In the genomic region with DNA sequence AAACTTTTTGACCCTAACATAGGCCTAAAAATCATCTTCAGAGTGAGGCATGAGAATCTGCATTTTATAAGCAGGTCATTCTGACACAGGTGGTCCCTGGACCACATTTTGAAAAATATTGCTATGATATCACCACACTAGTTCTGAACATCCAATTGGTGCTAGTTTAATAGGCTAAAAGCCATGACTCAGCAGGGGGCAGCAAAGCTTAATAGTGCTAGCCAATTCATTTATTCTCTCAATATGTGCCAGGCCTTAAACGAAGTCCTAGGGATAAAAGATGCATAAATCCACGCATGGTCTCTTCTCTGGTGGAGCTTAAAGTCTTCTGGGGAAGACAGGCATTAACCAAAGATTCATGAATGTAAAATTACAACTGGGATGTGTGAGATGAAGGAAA, we compare ENCODE assay signal across 8 cellular contexts. TPM values are rescaled to one million over a fixed set of nuclear protein-coding genes. Genes with fewer than 3 reads are reported as not detected.
A peak's percentile ranks its signal among the peaks of the same experiment; 100 is the strongest.
DNase-seq lines count a peak whose midpoint lies in the region; TF ChIP-seq lines count a peak whose summit lies in the region.

No MANE protein-coding gene starts in this region.

- H3K9me3 ChIP-seq in CD8-positive, alpha-beta memory T cell (ENCODE audit: low read length), result no peaks in the 10 kb centered on the region
- no peaks in the 10 kb centered on the region for H3K9me3 ChIP-seq in neuronal stem cell (replicated peaks in 1 of 2; ENCODE audit: control insufficient read depth in 2 of 2, insufficient read depth in 1 of 2, low read depth in 1 of 2, low read length in 2 of 2)

- no peak overlapping the region for H2AFZ ChIP-seq in neuronal stem cell (ENCODE audit: low read length)

- no peak overlapping the region for H2BK12ac ChIP-seq in neuronal stem cell (ENCODE audit: low read length)

- H3K4me3 Mint-ChIP-seq in neural crest cell, result no peak overlapping the region
- no peak overlapping the region for H3K4me3 Mint-ChIP-seq in CD8-positive, alpha-beta memory T cell

- no peak overlapping the region for H2AK5ac ChIP-seq in neuronal stem cell (ENCODE audit: low read depth, low read length)

- WGBS in neuronal stem cell (ENCODE audit: extremely low coverage in 2 of 2, insufficient read length in 2 of 2, insufficient replicate concordance in 1 of 2), 2 donors, result no CpG with 5 or more reads among the region's 2 CpGs

- H3K9ac ChIP-seq in neuronal stem cell (ENCODE audit: low read depth, low read length, poor library complexity), result no peak overlapping the region

- CTCF ChIA-PET in CD8-positive, alpha-beta memory T cell (lab: Charles Lee), result interaction anchor here (0.7 to 1.2 kb wide), 2 partner anchors 28 to 83 kb away, joined by 3 read pairs; no protein-coding TSS in a partner anchor

- H4K8ac ChIP-seq in neuronal stem cell (ENCODE audit: low read depth, low read length), result no peak overlapping the region

- no peak overlapping the region for H2BK120ac ChIP-seq in neuronal stem cell (ENCODE audit: low read depth, low read length)

- H3K23ac ChIP-seq in neuronal stem cell (ENCODE audit: low read depth, low read length, poor library complexity), result no peak overlapping the region

- no peaks in the 10 kb centered on the region for H3K36me3 Mint-ChIP-seq in neural crest cell (ENCODE audit: low read depth)
- no peaks in the 10 kb centered on the region for H3K36me3 Mint-ChIP-seq in CD8-positive, alpha-beta memory T cell

- no peak overlapping the region for H2BK15ac ChIP-seq in neuronal stem cell (ENCODE audit: low read length)

- H3K4me3 ChIP-seq in brain microvascular endothelial cell (ENCODE audit: low read depth, low read length), result no peak overlapping the region
- H3K4me3 ChIP-seq in CD8-positive, alpha-beta memory T cell (ENCODE audit: low read length), result no peak overlapping the region
- H3K4me3 ChIP-seq in neuronal stem cell (ENCODE audit: low read length in 2 of 2), result no peak overlapping the region

- no peaks in the 10 kb centered on the region for H3K27me3 ChIP-seq in brain microvascular endothelial cell (replicated peaks)
- H3K27me3 ChIP-seq in CD8-positive, alpha-beta memory T cell (ENCODE audit: insufficient read depth, low read length, poor library complexity, severe bottlenecking), result peaks cover 5% of the 10 kb centered on the region
- no peaks in the 10 kb centered on the region for H3K27me3 ChIP-seq in neuronal stem cell (ENCODE audit: control insufficient read depth in 3 of 3, insufficient read depth in 3 of 3, low read depth in 1 of 3, low read length in 3 of 3)

- in situ Hi-C loops in brain microvascular endothelial cell (cut with HindIII; ENCODE audit: low pct_ligation_motif_present, low sequenced_read_pairs), result no loop called here

- H3K4me2 ChIP-seq in neuronal stem cell (ENCODE audit: insufficient read depth, low read length, poor library complexity, severe bottlenecking), result no peak overlapping the region

- H3K4ac ChIP-seq in neuronal stem cell (ENCODE audit: low read length), result no peak overlapping the region

- H3K4me1 Mint-ChIP-seq in neural crest cell, result peaks cover 7% of the 10 kb centered on the region
- H3K4me1 Mint-ChIP-seq in CD8-positive, alpha-beta memory T cell, result no peaks in the 10 kb centered on the region

- H3K4me1 ChIP-seq in CD8-positive, alpha-beta memory T cell (ENCODE audit: insufficient read depth, low read length), result no peaks in the 10 kb centered on the region
- peaks cover 0 to 2% of the 10 kb centered on the region in 2 donors for H3K4me1 ChIP-seq in neuronal stem cell (ENCODE audit: control insufficient read depth in 2 of 2, insufficient read depth in 1 of 2, low read depth in 1 of 2, low read length in 2 of 2)

- no peak overlapping the region for H2BK5ac ChIP-seq in neuronal stem cell (ENCODE audit: low read length)

- no peak overlapping the region for H3K27ac Mint-ChIP-seq in neural crest cell (ENCODE audit: unreplicated experiment)
- H3K27ac Mint-ChIP-seq in CD8-positive, alpha-beta memory T cell, result no peak overlapping the region

- no peaks in the 10 kb centered on the region for H3K79me1 ChIP-seq in neuronal stem cell (ENCODE audit: low read depth, low read length)

- H3K27me3 Mint-ChIP-seq in neural crest cell (ENCODE audit: low read depth), result peaks cover 18% of the 10 kb centered on the region
- peaks cover 23 to 38% of the 10 kb centered on the region in 2 donors for H3K27me3 Mint-ChIP-seq in CD8-positive, alpha-beta memory T cell

- DNase-seq in GF-D8 (lab: John Stamatoyannopoulos, UW), result peak; percentile 38
- peak; percentile 65 for DNase-seq in M059J (ENCODE audit: low read depth)
- DNase-seq in brain microvascular endothelial cell, result peak; percentile 56
- DNase-seq in neural crest cell (ENCODE audit: low read depth, low spot score), result no peak
- no peak for DNase-seq in GOT3 (lab: John Stamatoyannopoulos, UW)
- DNase-seq in NK-92 treated with Interleukin-12 subunit alpha and Interleukin-12 subunit beta, amount 100 ng/mL, for 24 hours (lab: John Stamatoyannopoulos, UW), result no peak
- DNase-seq in CD8-positive, alpha-beta memory T cell, result no peak
- DNase-seq in neuronal stem cell (ENCODE audit: low spot score), result no peak

- TF ChIP-seq CTCF in brain microvascular endothelial cell (IDR thresholded peaks at IDR 0.05; ENCODE audit: low read depth, low read length, missing control alignments) (peak; percentile 60), neural crest cell (conservative IDR thresholded peaks at IDR 0.05) (peak; percentile 54)

- H3K14ac ChIP-seq in neuronal stem cell (ENCODE audit: low read length), result no peak overlapping the region

- no peaks in the 10 kb centered on the region for H3K36me3 ChIP-seq in brain microvascular endothelial cell (replicated peaks)
- no peaks in the 10 kb centered on the region for H3K36me3 ChIP-seq in CD8-positive, alpha-beta memory T cell (ENCODE audit: insufficient read depth, low read length)
- no peaks in the 10 kb centered on the region for H3K36me3 ChIP-seq in neuronal stem cell (replicated peaks in 1 of 2; ENCODE audit: control insufficient read depth in 2 of 2, insufficient read depth in 2 of 2, low read length in 2 of 2)

- H3K27ac ChIP-seq in brain microvascular endothelial cell (no peak overlapping the region), neuronal stem cell (replicated peaks; ENCODE audit: low read length) (no peak overlapping the region)
- no peak overlapping the region for H3K27ac ChIP-seq in CD8-positive, alpha-beta memory T cell (ENCODE audit: low read depth, low read length)

- H3K18ac ChIP-seq in neuronal stem cell (ENCODE audit: low read length), result no peak overlapping the region

- POLR2A ChIA-PET in CD8-positive, alpha-beta memory T cell (lab: Charles Lee), result no interaction called here

- no peak overlapping the region for H4K91ac ChIP-seq in neuronal stem cell (ENCODE audit: low read depth, low read length, poor library complexity)

- no peaks in the 10 kb centered on the region for H3K9me3 Mint-ChIP-seq in neural crest cell
- no peaks in the 10 kb centered on the region for H3K9me3 Mint-ChIP-seq in CD8-positive, alpha-beta memory T cell

RNA-seq across cellular contexts. Expression of a gene that starts 10.2 kb away (rescaled TPM):
- 36.5 and 47.9 TPM in 2 replicates for total RNA-seq in M059J (2014; rRNA removed; shearing (Covaris generic))
- total RNA-seq in neural crest cell, result 28.4 and 40.2 TPM in 2 replicates
- total RNA-seq in CD8-positive, alpha-beta memory T cell, result 10 to 100 TPM; 41.9 to 42.9 TPM
- polyA plus RNA-seq in CD8-positive, alpha-beta memory T cell, result 26.4 TPM
- 23.8 TPM for polyA plus RNA-seq in neuronal stem cell (2013, experiment 1 of 2)
- polyA plus RNA-seq in neuronal stem cell (2013, experiment 2 of 2), result 24.1 TPM

RNA-seq across cellular contexts. Expression of a gene that starts 28.9 kb away (rescaled TPM):
- total RNA-seq in M059J (2014; rRNA removed; shearing (Covaris generic)), result 10.0 and 17.4 TPM in 2 replicates
- total RNA-seq in neural crest cell, result 23.9 and 24.9 TPM in 2 replicates
- 1 to 10 TPM; 7.4 to 8.3 TPM for total RNA-seq in CD8-positive, alpha-beta memory T cell
- 2.0 TPM for polyA plus RNA-seq in CD8-positive, alpha-beta memory T cell
- polyA plus RNA-seq in neuronal stem cell (2013, experiment 1 of 2), result 5.7 TPM
- polyA plus RNA-seq in neuronal stem cell (2013, experiment 2 of 2), result 5.5 TPM

Comparison
In these comparisons a context has a peak if more than half of its experiments do, and no peak if none do; other contexts are left out.
1. DNase-seq: peak in GF-D8 (single experiment), M059J (single experiment) and brain microvascular endothelial cell (single experiment); none in neural crest cell (single experiment), GOT3 (single experiment), NK-92 treated with Interleukin-12 subunit alpha and Interleukin-12 subunit beta, amount 100 ng/mL, for 24 hours (single experiment), CD8-positive, alpha-beta memory T cell (0 of 5) and neuronal stem cell (single experiment).